ENCODE assay signal across 8 cellular contexts in genomic region chr11:124724854-124725718, GRCh38. TPM values are rescaled to one million over a fixed set of nuclear protein-coding genes. Genes with fewer than 3 reads are reported as not detected.
A peak's percentile ranks its signal among the peaks of the same experiment; 100 is the strongest.
DNase-seq lines count a peak whose midpoint lies in the region; ATAC-seq and TF ChIP-seq lines count a peak whose summit lies in the region.

No MANE protein-coding gene starts in this region.

- H3K9me3 Mint-ChIP-seq in IgD-negative memory B cell: peaks cover 0 to 2% (median 0%) of the 10 kb centered on the region in 3 donors

- no peak for TF ChIP-seq CTCF in stomach (IDR thresholded peaks at IDR 0.05)

- H3K27me3 Mint-ChIP-seq in IgD-negative memory B cell: peaks cover 27% of the 10 kb centered on the region

- TF ChIP-seq EP300 in stomach (IDR thresholded peaks at IDR 0.05): no peak

- H3K27ac Mint-ChIP-seq in IgD-negative memory B cell: peak overlapping the region in 1 of 3 donors; percentile 33

- no peak for TF ChIP-seq POLR2A in stomach (IDR thresholded peaks at IDR 0.05)

- peaks cover 22 to 39% (median 24%) of the 10 kb centered on the region in 3 donors for H3K4me1 Mint-ChIP-seq in IgD-negative memory B cell

- ATAC-seq in GM21576 (IDR thresholded peaks at IDR 0.05; ENCODE audit: unreplicated experiment) (peak; percentile 84), left colon (peak; percentile 98), GM18519 (IDR thresholded peaks at IDR 0.05; ENCODE audit: low FRiP score, unreplicated experiment) (no peak)

- no peak overlapping the region for H3K4me3 ChIP-seq in stomach

- WGBS in stomach, 5 donors: 32 to 43% (median 40%) methylated on average over 16 of the region's 16 CpGs

- intact Hi-C loops in left colon (cut with DNase I, micrococcal nuclease) (no loop called here), stomach (cut with DNase I; ENCODE audit: low total_unique reads) (no loop called here)

- no peaks in the 10 kb centered on the region for H3K36me3 ChIP-seq in stomach

- H3K27me3 ChIP-seq in stomach: peaks cover 0 to 69% (median 3%) of the 10 kb centered on the region in 3 donors

- H3K4me3 Mint-ChIP-seq in IgD-negative memory B cell: peak overlapping the region; percentile 46 to 91 (median 71)

- DNase-seq in GF-D8 (lab: John Stamatoyannopoulos, UW) (peak; percentile 62), left colon (peak; percentile 50 to 53), stomach (no peak), inferior parietal cortex (ENCODE audit: extremely low spot score) (no peak), COLO829 (ENCODE audit: low spot score) (no peak)

- peaks cover 6 to 15% (median 11%) of the 10 kb centered on the region in 4 donors for H3K4me1 ChIP-seq in stomach

- H3K27ac ChIP-seq in stomach: no peak overlapping the region

- no peaks in the 10 kb centered on the region for H3K9me3 ChIP-seq in stomach

- H3K36me3 Mint-ChIP-seq in IgD-negative memory B cell: no peaks in the 10 kb centered on the region

RNA-seq across cellular contexts. Expression of gene NRGN, which starts 14.7 kb away (rescaled TPM):
- 4.6 TPM for polyA plus RNA-seq in IgD-negative memory B cell
- 1 to 10 TPM; 1.8 to 2.5 TPM for total RNA-seq in left colon
- total RNA-seq in stomach: under 1 TPM in 2 of 5 donors, not detected in 3; 0.37 to 0.87 TPM
- 1 to 10 TPM in 2 of 3 donors, not detected in 1; 3.1 to 5.5 TPM for polyA plus RNA-seq in stomach

RNA-seq across cellular contexts. Expression of gene VSIG2, which starts 27.0 kb away (rescaled TPM):
- not detected for polyA plus RNA-seq in IgD-negative memory B cell
- total RNA-seq in left colon: 100 to 1,000 TPM; 176 to 228 TPM
- 100 to 1,000 TPM in 3 of 5 donors, 10 to 100 TPM in 2; 80.5 to 419 (median 147) TPM for total RNA-seq in stomach
- 100 to 1,000 TPM; 178 to 219 (median 196) TPM for polyA plus RNA-seq in stomach

RNA-seq across cellular contexts. Expression of gene ESAM, which starts 37.0 kb away (rescaled TPM):
- 2.5 TPM for polyA plus RNA-seq in IgD-negative memory B cell
- 1 to 10 TPM; 8.6 to 9.6 TPM for total RNA-seq in left colon
- total RNA-seq in stomach: 10 to 100 TPM in 1 of 5 donors, 1 to 10 TPM in 4; 4.1 to 11.3 (median 9.4) TPM
- polyA plus RNA-seq in stomach: 10 to 100 TPM in 2 of 3 donors, 1 to 10 TPM in 1; 8.1 to 19.6 (median 13.9) TPM

RNA-seq across cellular contexts. Expression of gene SPA17, which starts 51.4 kb away (rescaled TPM):
- polyA plus RNA-seq in IgD-negative memory B cell: 1.0 TPM
- 1 to 10 TPM; 7.4 to 8.7 TPM for total RNA-seq in left colon
- total RNA-seq in stomach: 10 to 100 TPM in 1 of 5 donors, 1 to 10 TPM in 2, not detected in 2; 1.8 to 26.8 (median 4.0) TPM
- polyA plus RNA-seq in stomach: 10 to 100 TPM in 2 of 3 donors, 1 to 10 TPM in 1; 8.6 to 14.4 (median 10.7) TPM

RNA-seq across cellular contexts. Expression of gene SIAE, which starts 51.5 kb away (rescaled TPM):
- polyA plus RNA-seq in IgD-negative memory B cell (1.4 TPM), stomach (10 to 100 TPM in 1 of 3 donors, 1 to 10 TPM in 2; 2.7 to 12.2 (median 9.2) TPM)
- total RNA-seq in left colon (100 to 1,000 TPM; 207 to 293 TPM), stomach (10 to 100 TPM in 3 of 5 donors, 1 to 10 TPM in 2; 1.2 to 22.6 (median 11.0) TPM)

Comparison
In these comparisons a context has a peak if more than half of its experiments do, and no peak if none do; other contexts are left out.
1. DNase-seq: peak in GF-D8 (single experiment) and left colon (2 of 2); none in stomach (single experiment), inferior parietal cortex (single experiment) and COLO829 (single experiment).